24 cellular contexts compared by ENCODE assay signal in the genomic region with DNA sequence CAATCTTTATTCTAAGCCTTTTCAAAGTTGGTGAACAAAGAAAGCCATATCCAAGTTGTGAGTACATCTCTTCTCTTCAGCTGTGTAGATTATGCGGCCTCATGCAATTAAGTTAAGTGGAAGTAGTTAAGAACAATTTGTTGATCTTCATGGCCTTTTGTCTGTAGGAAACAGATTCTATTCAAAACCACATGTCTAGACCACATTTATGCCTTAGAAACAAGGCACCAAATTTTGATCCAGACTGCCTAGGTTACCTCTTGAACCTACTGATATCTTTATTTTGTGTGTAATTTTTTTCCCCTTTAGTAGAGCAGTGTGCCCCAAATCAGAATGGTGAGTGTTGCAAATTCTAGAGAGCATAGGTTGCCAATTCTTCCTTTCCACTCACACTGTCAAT.
DNase-seq lines count a peak whose midpoint lies in the region; ATAC-seq and TF ChIP-seq lines count a peak whose summit lies in the region.
"Had no signal": no experiment of that assay in that cellular context is flagged by ENCODE, and none has a peak within 500 bp of the region (broad histone marks: within the 10 kb centered on the region; RNA-seq: fewer than 3 reads in every experiment).

No MANE protein-coding gene starts in this region.

- H3K27ac ChIP-seq in layer of hippocampus (ENCODE audit: low read depth, low read length): peak overlapping the region; percentile 74
- H3K27ac ChIP-seq in adrenal gland: no peak overlapping the region
- H3K27ac ChIP-seq: brain microvascular endothelial cell, tibial artery, WERI-Rb-1 had no signal

- intact Hi-C loops in adrenal gland (cut with DNase I): no loop called here

- H3K9me3 ChIP-seq in adrenal gland (replicated peaks in 1 of 3): no peaks in the 10 kb centered on the region
- H3K9me3 ChIP-seq: pancreas had no signal

- H3K4me1 ChIP-seq in adrenal gland (replicated peaks in 1 of 2): no peaks in the 10 kb centered on the region
- H3K4me1 ChIP-seq: tibial artery had no signal

- no peak overlapping the region for H3K4me3 ChIP-seq in adrenal gland
- H3K4me3 ChIP-seq: K562, pancreas, tibial artery had no signal

- peak; percentile 16 for DNase-seq in NCI-H345 (lab: John Stamatoyannopoulos, UW)
- DNase-seq in NCI-H345 treated with DMSO at 0.1 percent for 48 hours (lab: John Stamatoyannopoulos, UW; ENCODE audit: unreplicated experiment): no peak
- peak; percentile 39 to 42 for DNase-seq in Kasumi-1 (lab: John Stamatoyannopoulos, UW)
- peak; percentile 27 for DNase-seq in NCI-H2227 (lab: John Stamatoyannopoulos, UW; ENCODE audit: unreplicated experiment)
- DNase-seq in adrenal gland: no peak
- no peak for DNase-seq in AG08395 (ENCODE audit: low spot score)
- DNase-seq: 8988T; activated CD4-positive, alpha-beta T cell treated with anti-CD3 and anti-CD28 coated beads, Interleukin-2, amount 10 ng/mL, durations not matched to agents 7 days and 5 days; activated CD8-positive, alpha-beta memory T cell treated with anti-CD3 and anti-CD28 coated beads, Interleukin-2, amount 50 U/mL, for 48 hours; activated naive CD8-positive, alpha-beta T cell treated with anti-CD3 and anti-CD28 coated beads, Interleukin-2, amount 50 U/mL, for 24 hours; brain microvascular endothelial cell; effector memory CD8-positive, alpha-beta T cell; HCEC 1CT; left ventricle myocardium superior; midbrain; NCI-H226; right cardiac atrium; tibial artery; WERI-Rb-1 had no signal

- H3K27me3 ChIP-seq in layer of hippocampus (ENCODE audit: control insufficient read depth, insufficient read depth, low read length): no peaks in the 10 kb centered on the region
- no peaks in the 10 kb centered on the region for H3K27me3 ChIP-seq in adrenal gland
- H3K27me3 ChIP-seq: brain microvascular endothelial cell, pancreas, tibial artery had no signal

- ATAC-seq in GM19035 (IDR thresholded peaks at IDR 0.05; ENCODE audit: unreplicated experiment): no peak
- ATAC-seq: activated naive CD8-positive, alpha-beta T cell treated with anti-CD3 and anti-CD28 coated beads, Interleukin-2, amount 50 U/mL, for 24 hours; effector memory CD8-positive, alpha-beta T cell; esophagus mucosa; K562; left ventricle myocardium superior had no signal

- WGBS in adrenal gland, 4 donors: 75 to 86% (median 78%) methylated on average over 1 of the region's 1 CpG

- no peak for TF ChIP-seq CTCF in adrenal gland (IDR thresholded peaks at IDR 0.05)

- no peak for TF ChIP-seq POLR2A in adrenal gland (IDR thresholded peaks at IDR 0.05)

- no peaks in the 10 kb centered on the region for H3K36me3 ChIP-seq in adrenal gland (replicated peaks in 1 of 2)
- H3K36me3 ChIP-seq: brain microvascular endothelial cell, pancreas, WERI-Rb-1 had no signal

Comparison
In these comparisons a context has a peak if more than half of its experiments do, and no peak if none do; other contexts are left out.
1. DNase-seq: peak in NCI-H345 (single experiment), Kasumi-1 (2 of 2) and NCI-H2227 (single experiment); none in NCI-H345 treated with DMSO at 0.1 percent for 48 hours (single experiment), adrenal gland (0 of 7) and AG08395 (single experiment).